In the genomic region with DNA sequence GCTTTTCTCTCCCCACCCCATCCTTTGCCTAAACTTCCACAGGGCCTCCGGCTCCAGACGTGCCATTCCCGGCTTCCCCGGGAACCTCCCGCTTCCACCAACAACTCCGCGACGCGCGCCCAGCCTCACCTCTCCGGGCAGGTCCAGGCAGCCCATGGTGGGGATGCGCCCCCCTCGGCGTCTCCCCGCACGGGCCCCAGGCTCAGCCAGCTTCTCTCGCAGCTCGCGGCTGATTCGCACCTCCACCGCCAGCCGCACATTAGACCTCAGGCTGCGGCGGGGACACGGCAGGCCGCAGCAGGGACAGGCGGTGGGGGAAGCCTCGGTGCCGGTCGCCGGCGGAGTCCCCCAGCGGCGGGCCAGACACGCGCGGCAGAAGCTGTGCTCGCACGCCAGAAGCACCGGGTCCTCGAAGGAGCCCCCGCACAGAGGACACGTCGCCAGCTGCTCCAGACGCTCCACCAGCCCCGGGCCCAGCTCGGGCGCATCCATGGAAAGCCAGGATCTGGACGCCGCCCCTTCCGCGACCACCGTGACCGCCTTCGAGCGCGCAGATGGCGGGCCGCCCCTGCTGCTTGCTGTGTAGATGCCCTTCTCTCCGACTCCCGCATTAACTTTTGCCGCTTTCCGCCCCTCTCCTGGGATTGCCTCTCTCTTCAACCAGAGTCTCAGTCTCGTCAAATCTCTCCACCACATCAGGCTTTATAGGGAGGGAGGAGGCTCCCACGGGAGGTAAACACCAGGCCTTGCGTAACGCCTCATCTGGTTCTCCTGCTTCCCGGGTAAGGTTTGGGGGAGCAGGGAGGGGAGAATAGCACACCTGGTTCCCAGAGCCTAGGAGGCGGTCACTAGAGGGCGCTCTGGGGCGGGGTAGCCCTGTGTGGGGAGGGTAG, we compare ENCODE assay signal across 8 cellular contexts. TPM values are rescaled to one million over a fixed set of nuclear protein-coding genes. Genes with fewer than 3 reads are reported as not detected.
DNase-seq lines count a peak whose midpoint lies in the region; ATAC-seq, FAIRE-seq and TF ChIP-seq lines count a peak whose summit lies in the region.

A gene with protein sequence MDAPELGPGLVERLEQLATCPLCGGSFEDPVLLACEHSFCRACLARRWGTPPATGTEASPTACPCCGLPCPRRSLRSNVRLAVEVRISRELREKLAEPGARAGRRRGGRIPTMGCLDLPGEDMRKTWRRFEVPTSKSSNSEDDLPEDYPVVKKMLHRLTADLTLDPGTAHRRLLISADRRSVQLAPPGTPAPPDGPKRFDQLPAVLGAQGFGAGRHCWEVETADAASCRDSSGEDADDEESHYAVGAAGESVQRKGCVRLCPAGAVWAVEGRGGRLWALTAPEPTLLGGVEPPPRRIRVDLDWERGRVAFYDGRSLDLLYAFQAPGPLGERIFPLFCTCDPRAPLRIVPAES (minus strand): TSS at position 676 of the 893 bp plus-strand sequence. CDS start 184 bp downstream, at position 492.

- H3K23ac ChIP-seq in H9 (ENCODE audit: insufficient read length, low read depth, low read length): no peak within 1 kb of the TSS

- no peak within 1 kb of the TSS for H4K8ac ChIP-seq in H9 (replicated peaks; ENCODE audit: insufficient read length, low read depth, low read length)

- CTCF ChIA-PET in A549 (lab: Yijun Ruan, JAX): interaction anchor here (0.6 to 1.7 kb wide), 5 partner anchors 14 to 29 kb away, joined by 3 to 6 read pairs (median 3); a partner anchor contains a TSS

- no peak within 1 kb of the TSS for H4K91ac ChIP-seq in H9 (ENCODE audit: insufficient read length, low read depth, low read length)

- H3K4me1 ChIP-seq in A549 (peaks cover 8% of the 10 kb centered on the region; the same call in 1 of the 3 replicates), H9 (ENCODE audit: insufficient read depth, low read length) (no peaks in the 10 kb centered on the region), suprapubic skin (peaks cover 43% of the 10 kb centered on the region)

- H3K4me1 Mint-ChIP-seq in H9: peaks cover 34 to 36% of the 10 kb centered on the region in 2 experiments

- H4K5ac ChIP-seq in H9 (ENCODE audit: insufficient read length, low read depth, low read length): no peak within 1 kb of the TSS

- TF ChIP-seq CTCF in A549 (IDR thresholded peaks at IDR 0.05): peak; percentile 28; the same call in 1 of the 3 replicates
- peak; percentile 87 for TF ChIP-seq CTCF in H9 (conservative IDR thresholded peaks at IDR 0.05)
- TF ChIP-seq CTCF in suprapubic skin (IDR thresholded peaks at IDR 0.05): peak in 1 of 2 donors; percentile 49

- H2AFZ ChIP-seq in H9 (ENCODE audit: low read length): no peak within 1 kb of the TSS

- H3K27ac Mint-ChIP-seq in H9: peak within 1 kb of the TSS in 1 of 3 experiments; percentile 86; a peak in 1 of 7 replicates
- H3K27ac Mint-ChIP-seq in activated naive CD4-positive, alpha-beta T cell treated with anti-CD3 and anti-CD28 coated beads, Interleukin-2, amount 50 U/mL, for 72 hours: peak within 1 kb of the TSS in 1 of 2 donors; percentile 39

- no peak within 1 kb of the TSS for H2BK20ac ChIP-seq in H9 (ENCODE audit: low read depth, low read length, poor library complexity, severe bottlenecking)

- FAIRE-seq in A549 (lab: Jason Lieb, UNC): no peak

- H3K27me3 ChIP-seq in H9 (ENCODE audit: insufficient read depth, low read length) (peaks cover 45% of the 10 kb centered on the region), suprapubic skin (peaks cover 33% of the 10 kb centered on the region)

- H3K79me1 ChIP-seq in H9 (ENCODE audit: insufficient read depth, low read depth, low read length, poor library complexity, severe bottlenecking): no peaks in the 10 kb centered on the region

- H3K79me2 ChIP-seq in H9 (ENCODE audit: insufficient read depth, low read length): no peaks in the 10 kb centered on the region

- TF ChIP-seq POLR2A in A549 (IDR thresholded peaks at IDR 0.05; ENCODE audit: low read length) (no peak), suprapubic skin (IDR thresholded peaks at IDR 0.05) (no peak)

- H3K27ac ChIP-seq in A549: peak within 1 kb of the TSS in 1 of 2 experiments; percentile 61; a peak in 2 of 6 replicates
- H3K27ac ChIP-seq in H9 (ENCODE audit: insufficient read length, low read depth, low read length): no peak within 1 kb of the TSS
- peak within 1 kb of the TSS; percentile 89 for H3K27ac ChIP-seq in suprapubic skin

- DNase-seq in A549 (ENCODE audit: low read depth in 1 of 2, low spot score in 1 of 2): no peak
- DNase-seq in H9: no peak
- DNase-seq in activated naive CD4-positive, alpha-beta T cell treated with anti-CD3 and anti-CD28 coated beads, Interleukin-2, amount 50 U/mL, for 72 hours (ENCODE audit: low spot score in 2 of 2): peak in 1 of 2 donors; percentile 45
- DNase-seq in iPS-NIHi7 (ENCODE audit: extremely low spot score): peak; percentile 71
- no peak for DNase-seq in suprapubic skin (ENCODE audit: low spot score in 2 of 2)
- DNase-seq in A172 (ENCODE audit: low spot score): no peak
- no peak for DNase-seq in CD1c-positive myeloid dendritic cell (ENCODE audit: extremely low spot score)

- H3K9me3 ChIP-seq in A549: no peaks in the 10 kb centered on the region
- no peaks in the 10 kb centered on the region for H3K9me3 ChIP-seq in H9 (ENCODE audit: control insufficient read depth, low read depth, low read length)
- H3K9me3 ChIP-seq in suprapubic skin: no peaks in the 10 kb centered on the region

- WGBS in A549 (ENCODE audit: missing lambda C conversion rate): 39% methylated on average over 35 of the region's 71 CpGs
- no CpG with 5 or more reads among the region's 71 CpGs for WGBS in H9 (ENCODE audit: extremely low coverage, insufficient read length, low lambda C conversion rate)
- 2% methylated on average over 32 of the region's 71 CpGs for WGBS in suprapubic skin

- no peak within 1 kb of the TSS for H3K4ac ChIP-seq in H9 (ENCODE audit: low read depth, low read length)

- peak in 1 of 2 experiments; percentile 65; a peak in 3 of 6 replicates for ATAC-seq in A549
- peak; percentile 8 to 65 for ATAC-seq in activated naive CD4-positive, alpha-beta T cell treated with anti-CD3 and anti-CD28 coated beads, Interleukin-2, amount 50 U/mL, for 72 hours
- no peak for ATAC-seq in GM19035 (IDR thresholded peaks at IDR 0.05; ENCODE audit: unreplicated experiment)

- no peak for TF ChIP-seq EP300 in A549 (IDR thresholded peaks at IDR 0.05)
- no peak for TF ChIP-seq EP300 in suprapubic skin (IDR thresholded peaks at IDR 0.05)

- H3K4me2 ChIP-seq in A549: peak within 1 kb of the TSS; percentile 63
- H3K4me2 ChIP-seq in H9 (ENCODE audit: insufficient read depth, insufficient read length, low read length): peak within 1 kb of the TSS; percentile 83

- H3K4me3 Mint-ChIP-seq in H9: peak within 1 kb of the TSS; percentile 73 to 93

- no peak within 1 kb of the TSS; the same call in 1 of the 2 replicates for H3K14ac ChIP-seq in H9 (ENCODE audit: insufficient read depth, low read length)

- peak within 1 kb of the TSS; percentile 27; the same call in 1 of the 3 replicates for H3K4me3 ChIP-seq in A549
- peak within 1 kb of the TSS; percentile 65 for H3K4me3 ChIP-seq in suprapubic skin

- H2AK5ac ChIP-seq in H9 (ENCODE audit: insufficient read length, low read length): no peak within 1 kb of the TSS

- peaks cover 29% of the 10 kb centered on the region for H3K23me2 ChIP-seq in H9 (ENCODE audit: insufficient read length, low read depth, low read length, poor library complexity, severe bottlenecking)

- POLR2A ChIA-PET in A549 (lab: Yijun Ruan, JAX): no interaction called here

- H3K56ac ChIP-seq in H9 (ENCODE audit: insufficient read length, low read depth, low read length): no peak within 1 kb of the TSS

- no peak within 1 kb of the TSS for H3T11ph ChIP-seq in H9 (ENCODE audit: low read length)

- no peak within 1 kb of the TSS for H3K9ac ChIP-seq in H9 (ENCODE audit: extremely low read depth, insufficient read length, low read length)

- TF ChIP-seq RAD21 in A549 (conservative IDR thresholded peaks at IDR 0.05 in 1 of 2, IDR thresholded peaks at IDR 0.05 in 1 of 2): no peak

- H3K36me3 ChIP-seq in suprapubic skin: peaks cover 12% of the 10 kb centered on the region

- H3K18ac ChIP-seq in H9 (ENCODE audit: insufficient read length, low read depth, low read length): no peak within 1 kb of the TSS

- peaks cover 0 to 3% of the 10 kb centered on the region in 2 experiments; a peak in 2 of 5 replicates for H3K9me3 Mint-ChIP-seq in H9
- H3K9me3 Mint-ChIP-seq in activated naive CD4-positive, alpha-beta T cell treated with anti-CD3 and anti-CD28 coated beads, Interleukin-2, amount 50 U/mL, for 72 hours: no peaks in the 10 kb centered on the region

- H4K20me1 ChIP-seq in H9 (ENCODE audit: control insufficient read depth, insufficient read depth, insufficient read length): no peaks in the 10 kb centered on the region

- H2BK15ac ChIP-seq in H9 (ENCODE audit: low read depth, low read length): no peak within 1 kb of the TSS

- no peak within 1 kb of the TSS for H2BK5ac ChIP-seq in H9 (ENCODE audit: insufficient read length, low read length)

- H3K36me3 Mint-ChIP-seq in H9 (ENCODE audit: insufficient read depth in 1 of 3, low read depth in 3 of 3): peaks cover 0 to 8% (median 8%) of the 10 kb centered on the region in 3 experiments; a peak in 4 of 7 replicates
- H3K36me3 Mint-ChIP-seq in activated naive CD4-positive, alpha-beta T cell treated with anti-CD3 and anti-CD28 coated beads, Interleukin-2, amount 50 U/mL, for 72 hours: peaks cover 13 to 17% of the 10 kb centered on the region in 2 donors

- peaks cover 99% of the 10 kb centered on the region for H3K27me3 Mint-ChIP-seq in H9 (ENCODE audit: low read depth)

- no peak within 1 kb of the TSS for H2BK120ac ChIP-seq in H9 (ENCODE audit: low read depth, low read length, poor library complexity, severe bottlenecking)

- no peak within 1 kb of the TSS for H2BK12ac ChIP-seq in H9 (ENCODE audit: insufficient read length, low read depth, low read length)

RNA-seq across cellular contexts. Expression of the gene that starts here (rescaled TPM):
- 0.05 TPM in 1 of 2 replicates, not detected in the other for polyA plus RNA-seq in A549 (2011; rRNA removed)
- polyA plus RNA-seq in A549 (2012; cell fraction: cytosol; rRNA removed): not detected in 2 replicates
- polyA plus RNA-seq in A549 (2012; cell fraction: nucleus; rRNA removed): 0.02 TPM in 1 of 2 replicates, not detected in the other
- 0.07 TPM in 1 of 3 replicates, not detected in the others for polyA plus RNA-seq in A549 (2017; fragmentation: RNase III; extraction: RNeasy Plus Mini Kit Qiagen cat#74134 plus additional on column Dnase treatment)
- not detected in 2 replicates for polyA minus RNA-seq in A549 (2011; rRNA and poly(A)+ RNA removed)
- total RNA-seq in H9 (2021): 0.26 and 0.39 TPM in 2 replicates
- not detected for total RNA-seq in activated naive CD4-positive, alpha-beta T cell treated with anti-CD3 and anti-CD28 coated beads, Interleukin-2, amount 50 U/mL, for 72 hours
- total RNA-seq in suprapubic skin: 10 to 100 TPM; 29.1 to 73.1 (median 44.6) TPM
- not detected in 2 replicates for total RNA-seq in A172 (2014; rRNA removed; shearing (Covaris generic))

Comparison
In these comparisons a context has a peak if more than half of its experiments do, and no peak if none do; other contexts are left out.
1. RNA of the gene that starts here (total RNA-seq): 29.1 to 73.1 TPM in suprapubic skin; 0.26 to 0.39 TPM in H9, not detected in activated naive CD4-positive, alpha-beta T cell treated with anti-CD3 and anti-CD28 coated beads, Interleukin-2, amount 50 U/mL, for 72 hours and not detected in A172; every median in the first group is over 10 times any median in the second.
2. Peak in ATAC-seq in activated naive CD4-positive, alpha-beta T cell treated with anti-CD3 and anti-CD28 coated beads, Interleukin-2, amount 50 U/mL, for 72 hours; RNA of the gene not detected or under 1 TPM.